21 cellular contexts compared by ENCODE assay signal in genomic region chr3:126857928-126858327, GRCh38.
"Had no signal": no experiment of that assay in that cellular context is flagged by ENCODE, and none has a peak within 500 bp of the region (broad histone marks: within the 10 kb centered on the region; RNA-seq: fewer than 3 reads in every experiment).

No MANE protein-coding gene starts in this region.

- H3K36me3 ChIP-seq: cardiac muscle cell, gastroesophageal sphincter, lower lobe of right lung, right lobe of liver, thoracic aorta, uterus had no signal

- ATAC-seq: gastroesophageal sphincter, right lobe of liver had no signal

- H3K27me3 ChIP-seq: ascending aorta, cardiac muscle cell, gastroesophageal sphincter, right lobe of liver, uterus had no signal

- H3K4me1 ChIP-seq: ascending aorta, gastroesophageal sphincter, lower lobe of right lung, right lobe of liver, uterus had no signal

- H3K4me3 ChIP-seq: ascending aorta, cardiac muscle cell, gastroesophageal sphincter, lower lobe of right lung, right lobe of liver, skin epidermis, thoracic aorta, uterus had no signal

- H3K27ac ChIP-seq: ascending aorta, cardiac muscle cell, gastroesophageal sphincter, lower lobe of right lung, right lobe of liver, skin epidermis, thoracic aorta, uterus had no signal

- DNase-seq: activated CD4-positive, alpha-beta T cell treated with anti-CD3 and anti-CD28 coated beads for 48 hours; activated CD4-positive, alpha-beta T cell treated with anti-CD3 and anti-CD28 coated beads, Interleukin-2, amount 50 U/mL, for 48 hours; activated gamma-delta T cell; activated naive CD4-positive, alpha-beta T cell treated with anti-CD3 and anti-CD28 coated beads, Interleukin-2, amount 10 ng/mL, durations not matched to agents 7 days and 5 days; activated naive CD8-positive, alpha-beta T cell treated with anti-CD3 and anti-CD28 coated beads, Interleukin-2, amount 10 ng/mL, durations not matched to agents 7 days and 5 days; activated T-cell treated with anti-CD3 and anti-CD28 coated beads, Interleukin-2, amount 50 U/mL, for 24 hours; cortex of kidney; hypothalamus; lower lobe of right lung; mesendoderm; posterior cingulate gyrus; stimulated activated CD4-positive, alpha-beta T cell treated with anti-CD3 and anti-CD28 coated beads, Interleukin-12 subunit alpha, Interleukin-12 subunit beta, amount 100 ng/mL, for 4 hours; stimulated activated CD4-positive, alpha-beta T cell treated with anti-CD3 and anti-CD28 coated beads, Interleukin-4, amount 100 ng/mL, for 1 hour; trophoblast cell; uterus had no signal

- H3K9me3 ChIP-seq: ascending aorta, gastroesophageal sphincter, lower lobe of right lung, right lobe of liver, thoracic aorta, uterus had no signal
